Comparison of ENCODE assay signal across 1 cellular context in genomic region chr18:47932170-47932569, GRCh38.
TF ChIP-seq lines count a peak whose summit lies in the region.

No MANE protein-coding gene starts in this region.

TF ChIP-seq in K562, 482 proteins besides CTCF, POLR2A, EP300 and RAD21 (continued from another document):
- TF ChIP-seq RNF219 (CRISPR knock-in tag; IDR thresholded peaks at IDR 0.05), result no peak
- TF ChIP-seq MAFG (tag; conservative IDR thresholded peaks at IDR 0.05), result no peak
- TF ChIP-seq DNMT1 (IDR thresholded peaks at IDR 0.05), result no peak
- no peak for TF ChIP-seq ZNF354B (CRISPR knock-in tag; IDR thresholded peaks at IDR 0.05)
- TF ChIP-seq SMARCB1 (IDR thresholded peaks at IDR 0.05; ENCODE audit: insufficient read length, low read depth), result no peak
- TF ChIP-seq KLF6 (CRISPR knock-in tag; IDR thresholded peaks at IDR 0.05; ENCODE audit: borderline replicate concordance), result no peak
